ENCODE assay signal across 1 cellular context in the genomic region with DNA sequence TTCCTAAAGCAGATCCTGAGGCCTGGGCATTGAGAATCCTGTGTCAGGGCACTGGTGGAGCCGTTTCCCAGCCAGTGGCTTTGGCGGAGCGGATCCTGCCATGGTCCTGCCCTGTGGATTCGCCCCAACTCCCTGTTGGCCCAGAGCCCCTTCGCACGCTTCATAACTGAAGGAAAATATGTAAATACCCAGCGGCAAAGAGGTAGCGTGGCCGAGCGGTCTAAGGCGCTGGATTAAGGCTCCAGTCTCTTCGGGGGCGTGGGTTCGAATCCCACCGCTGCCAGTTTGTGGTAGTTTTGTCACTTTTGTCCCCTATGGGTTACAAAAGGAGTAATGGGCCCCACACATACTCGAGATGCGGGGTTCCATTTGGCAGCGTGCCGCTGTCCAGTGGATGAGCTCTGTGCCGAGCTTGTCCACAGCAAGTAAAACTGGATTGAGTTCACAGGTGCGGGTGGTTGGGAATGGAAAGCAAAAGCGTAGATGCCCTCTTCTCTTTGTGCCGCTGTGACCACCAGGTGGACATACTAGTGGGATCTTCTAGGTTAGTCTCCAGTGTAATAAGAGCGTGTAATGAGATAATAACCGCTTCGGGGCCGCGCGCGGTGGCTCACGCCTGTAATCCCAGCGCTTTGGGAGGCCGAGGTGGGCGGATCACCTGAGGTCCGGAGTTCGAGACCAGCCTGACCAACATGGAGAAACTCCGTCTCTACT.
TF ChIP-seq lines count a peak whose summit lies in the region.

No MANE protein-coding gene starts in this region.

TF ChIP-seq in GM12878, 131 proteins besides CTCF, POLR2A, EP300 and RAD21 (continues in another document):
- TF ChIP-seq STAT1 (conservative IDR thresholded peaks at IDR 0.05) (peak; percentile 80; the same call in 1 of the 2 replicates), FOXK2 (IDR thresholded peaks at IDR 0.05) (peak; percentile 55), CHD2 (IDR thresholded peaks at IDR 0.05; ENCODE audit: borderline replicate concordance, low read depth, low read length) (no peak), ZNF24 (IDR thresholded peaks at IDR 0.05) (peak; percentile 99), IKZF2 (IDR thresholded peaks at IDR 0.05) (peak; percentile 63 to 71), BACH1 (IDR thresholded peaks at IDR 0.05; ENCODE audit: borderline replicate concordance) (0 out of 2 replicates have a peak, but pooled peaks have one; percentile 37), ZNF217 (IDR thresholded peaks at IDR 0.05) (peak; percentile 96), IKZF1 (conservative IDR thresholded peaks at IDR 0.05) (peak; percentile 79), MEF2B (IDR thresholded peaks at IDR 0.05; ENCODE audit: partially characterized antibody, poor library complexity, severe bottlenecking) (peak; percentile 12), SUPT20H (IDR thresholded peaks at IDR 0.05; ENCODE audit: borderline replicate concordance, control insufficient read depth, low read depth, low read length) (no peak), TAF1 (IDR thresholded peaks at IDR 0.05; ENCODE audit: borderline replicate concordance, low read depth, low read length) (no peak), EED (IDR thresholded peaks at IDR 0.05; ENCODE audit: low read depth) (peak; percentile 72; the same call in 1 of the 2 replicates), POU2F2 (IDR thresholded peaks at IDR 0.05; ENCODE audit: borderline replicate concordance, low read depth, low read length) (peak; percentile 92; the same call in 2 of the 3 replicates), CHD4 (IDR thresholded peaks at IDR 0.05) (peak; percentile 72; the same call in 1 of the 2 replicates), NR2F1 (conservative IDR thresholded peaks at IDR 0.05) (peak; percentile 13; the same call in 1 of the 2 replicates), CBX5 (IDR thresholded peaks at IDR 0.05; ENCODE audit: low read depth) (no peak), SMC3 (IDR thresholded peaks at IDR 0.05; ENCODE audit: borderline replicate concordance, low read length) (no peak), TBL1XR1 (IDR thresholded peaks at IDR 0.05; ENCODE audit: low read depth, low read length) (peak; percentile 9), MTA3 (IDR thresholded peaks at IDR 0.05; ENCODE audit: borderline replicate concordance, low read length) (no peak), ZSCAN29 (IDR thresholded peaks at IDR 0.05) (peak; percentile 93), BHLHE40 (IDR thresholded peaks at IDR 0.05; ENCODE audit: borderline replicate concordance in 1 of 2, low read depth in 2 of 2, low read length in 1 of 2) (peak in 1 of 2 experiments; percentile 57; a peak in 1 of 4 replicates), SREBF2 (IDR thresholded peaks at IDR 0.05; ENCODE audit: low read length) (peak; percentile 88), ZNF207 (IDR thresholded peaks at IDR 0.05; ENCODE audit: borderline replicate concordance) (no peak), TARDBP (IDR thresholded peaks at IDR 0.05; ENCODE audit: borderline replicate concordance) (peak; percentile 96), RB1 (IDR thresholded peaks at IDR 0.05; ENCODE audit: borderline replicate concordance) (no peak), HDAC6 (IDR thresholded peaks at IDR 0.05; ENCODE audit: unreplicated experiment) (no peak), LARP7 (IDR thresholded peaks at IDR 0.05) (peak; percentile 61; the same call in 1 of the 2 replicates), DPF2 (IDR thresholded peaks at IDR 0.05) (0 out of 2 replicates have a peak, but pooled peaks have one; percentile 23), CBFB (IDR thresholded peaks at IDR 0.05; ENCODE audit: low read depth) (0 out of 2 replicates have a peak, but pooled peaks have one; percentile 32), KLF5 (IDR thresholded peaks at IDR 0.05; ENCODE audit: partially characterized antibody) (no peak), TCF12 (IDR thresholded peaks at IDR 0.05; ENCODE audit: low read depth, low read length) (no peak), SMARCA5 (IDR thresholded peaks at IDR 0.05) (peak; percentile 94; the same call in 1 of the 2 replicates)
- TF ChIP-seq, protein P1, sequence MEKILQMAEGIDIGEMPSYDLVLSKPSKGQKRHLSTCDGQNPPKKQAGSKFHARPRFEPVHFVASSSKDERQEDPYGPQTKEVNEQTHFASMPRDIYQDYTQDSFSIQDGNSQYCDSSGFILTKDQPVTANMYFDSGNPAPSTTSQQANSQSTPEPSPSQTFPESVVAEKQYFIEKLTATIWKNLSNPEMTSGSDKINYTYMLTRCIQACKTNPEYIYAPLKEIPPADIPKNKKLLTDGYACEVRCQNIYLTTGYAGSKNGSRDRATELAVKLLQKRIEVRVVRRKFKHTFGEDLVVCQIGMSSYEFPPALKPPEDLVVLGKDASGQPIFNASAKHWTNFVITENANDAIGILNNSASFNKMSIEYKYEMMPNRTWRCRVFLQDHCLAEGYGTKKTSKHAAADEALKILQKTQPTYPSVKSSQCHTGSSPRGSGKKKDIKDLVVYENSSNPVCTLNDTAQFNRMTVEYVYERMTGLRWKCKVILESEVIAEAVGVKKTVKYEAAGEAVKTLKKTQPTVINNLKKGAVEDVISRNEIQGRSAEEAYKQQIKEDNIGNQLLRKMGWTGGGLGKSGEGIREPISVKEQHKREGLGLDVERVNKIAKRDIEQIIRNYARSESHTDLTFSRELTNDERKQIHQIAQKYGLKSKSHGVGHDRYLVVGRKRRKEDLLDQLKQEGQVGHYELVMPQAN (conservative IDR thresholded peaks at IDR 0.05) = peak; percentile 57
- TF ChIP-seq, protein P2, sequence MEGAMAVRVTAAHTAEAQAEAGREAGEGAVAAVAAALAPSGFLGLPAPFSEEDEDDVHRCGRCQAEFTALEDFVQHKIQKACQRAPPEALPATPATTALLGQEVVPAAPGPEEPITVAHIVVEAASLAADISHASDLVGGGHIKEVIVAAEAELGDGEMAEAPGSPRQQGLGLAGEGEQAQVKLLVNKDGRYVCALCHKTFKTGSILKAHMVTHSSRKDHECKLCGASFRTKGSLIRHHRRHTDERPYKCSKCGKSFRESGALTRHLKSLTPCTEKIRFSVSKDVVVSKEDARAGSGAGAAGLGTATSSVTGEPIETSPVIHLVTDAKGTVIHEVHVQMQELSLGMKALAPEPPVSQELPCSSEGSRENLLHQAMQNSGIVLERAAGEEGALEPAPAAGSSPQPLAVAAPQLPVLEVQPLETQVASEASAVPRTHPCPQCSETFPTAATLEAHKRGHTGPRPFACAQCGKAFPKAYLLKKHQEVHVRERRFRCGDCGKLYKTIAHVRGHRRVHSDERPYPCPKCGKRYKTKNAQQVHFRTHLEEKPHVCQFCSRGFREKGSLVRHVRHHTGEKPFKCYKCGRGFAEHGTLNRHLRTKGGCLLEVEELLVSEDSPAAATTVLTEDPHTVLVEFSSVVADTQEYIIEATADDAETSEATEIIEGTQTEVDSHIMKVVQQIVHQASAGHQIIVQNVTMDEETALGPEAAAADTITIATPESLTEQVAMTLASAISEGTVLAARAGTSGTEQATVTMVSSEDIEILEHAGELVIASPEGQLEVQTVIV (IDR thresholded peaks at IDR 0.05; ENCODE audit: borderline replicate concordance, partially characterized antibody) = no peak
- TF ChIP-seq, protein P3, sequence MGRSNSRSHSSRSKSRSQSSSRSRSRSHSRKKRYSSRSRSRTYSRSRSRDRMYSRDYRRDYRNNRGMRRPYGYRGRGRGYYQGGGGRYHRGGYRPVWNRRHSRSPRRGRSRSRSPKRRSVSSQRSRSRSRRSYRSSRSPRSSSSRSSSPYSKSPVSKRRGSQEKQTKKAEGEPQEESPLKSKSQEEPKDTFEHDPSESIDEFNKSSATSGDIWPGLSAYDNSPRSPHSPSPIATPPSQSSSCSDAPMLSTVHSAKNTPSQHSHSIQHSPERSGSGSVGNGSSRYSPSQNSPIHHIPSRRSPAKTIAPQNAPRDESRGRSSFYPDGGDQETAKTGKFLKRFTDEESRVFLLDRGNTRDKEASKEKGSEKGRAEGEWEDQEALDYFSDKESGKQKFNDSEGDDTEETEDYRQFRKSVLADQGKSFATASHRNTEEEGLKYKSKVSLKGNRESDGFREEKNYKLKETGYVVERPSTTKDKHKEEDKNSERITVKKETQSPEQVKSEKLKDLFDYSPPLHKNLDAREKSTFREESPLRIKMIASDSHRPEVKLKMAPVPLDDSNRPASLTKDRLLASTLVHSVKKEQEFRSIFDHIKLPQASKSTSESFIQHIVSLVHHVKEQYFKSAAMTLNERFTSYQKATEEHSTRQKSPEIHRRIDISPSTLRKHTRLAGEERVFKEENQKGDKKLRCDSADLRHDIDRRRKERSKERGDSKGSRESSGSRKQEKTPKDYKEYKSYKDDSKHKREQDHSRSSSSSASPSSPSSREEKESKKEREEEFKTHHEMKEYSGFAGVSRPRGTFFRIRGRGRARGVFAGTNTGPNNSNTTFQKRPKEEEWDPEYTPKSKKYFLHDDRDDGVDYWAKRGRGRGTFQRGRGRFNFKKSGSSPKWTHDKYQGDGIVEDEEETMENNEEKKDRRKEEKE (IDR thresholded peaks at IDR 0.05) = no peak
- TF ChIP-seq, protein P4, sequence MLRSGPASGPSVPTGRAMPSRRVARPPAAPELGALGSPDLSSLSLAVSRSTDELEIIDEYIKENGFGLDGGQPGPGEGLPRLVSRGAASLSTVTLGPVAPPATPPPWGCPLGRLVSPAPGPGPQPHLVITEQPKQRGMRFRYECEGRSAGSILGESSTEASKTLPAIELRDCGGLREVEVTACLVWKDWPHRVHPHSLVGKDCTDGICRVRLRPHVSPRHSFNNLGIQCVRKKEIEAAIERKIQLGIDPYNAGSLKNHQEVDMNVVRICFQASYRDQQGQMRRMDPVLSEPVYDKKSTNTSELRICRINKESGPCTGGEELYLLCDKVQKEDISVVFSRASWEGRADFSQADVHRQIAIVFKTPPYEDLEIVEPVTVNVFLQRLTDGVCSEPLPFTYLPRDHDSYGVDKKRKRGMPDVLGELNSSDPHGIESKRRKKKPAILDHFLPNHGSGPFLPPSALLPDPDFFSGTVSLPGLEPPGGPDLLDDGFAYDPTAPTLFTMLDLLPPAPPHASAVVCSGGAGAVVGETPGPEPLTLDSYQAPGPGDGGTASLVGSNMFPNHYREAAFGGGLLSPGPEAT (IDR thresholded peaks at IDR 0.05; ENCODE audit: low read depth) = peak; percentile 12; the same call in 1 of the 2 replicates
- TF ChIP-seq, protein P5, sequence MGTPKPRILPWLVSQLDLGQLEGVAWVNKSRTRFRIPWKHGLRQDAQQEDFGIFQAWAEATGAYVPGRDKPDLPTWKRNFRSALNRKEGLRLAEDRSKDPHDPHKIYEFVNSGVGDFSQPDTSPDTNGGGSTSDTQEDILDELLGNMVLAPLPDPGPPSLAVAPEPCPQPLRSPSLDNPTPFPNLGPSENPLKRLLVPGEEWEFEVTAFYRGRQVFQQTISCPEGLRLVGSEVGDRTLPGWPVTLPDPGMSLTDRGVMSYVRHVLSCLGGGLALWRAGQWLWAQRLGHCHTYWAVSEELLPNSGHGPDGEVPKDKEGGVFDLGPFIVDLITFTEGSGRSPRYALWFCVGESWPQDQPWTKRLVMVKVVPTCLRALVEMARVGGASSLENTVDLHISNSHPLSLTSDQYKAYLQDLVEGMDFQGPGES (IDR thresholded peaks at IDR 0.05) = 0 out of 2 replicates have a peak, but pooled peaks have one; percentile 9
- TF ChIP-seq, protein P6, sequence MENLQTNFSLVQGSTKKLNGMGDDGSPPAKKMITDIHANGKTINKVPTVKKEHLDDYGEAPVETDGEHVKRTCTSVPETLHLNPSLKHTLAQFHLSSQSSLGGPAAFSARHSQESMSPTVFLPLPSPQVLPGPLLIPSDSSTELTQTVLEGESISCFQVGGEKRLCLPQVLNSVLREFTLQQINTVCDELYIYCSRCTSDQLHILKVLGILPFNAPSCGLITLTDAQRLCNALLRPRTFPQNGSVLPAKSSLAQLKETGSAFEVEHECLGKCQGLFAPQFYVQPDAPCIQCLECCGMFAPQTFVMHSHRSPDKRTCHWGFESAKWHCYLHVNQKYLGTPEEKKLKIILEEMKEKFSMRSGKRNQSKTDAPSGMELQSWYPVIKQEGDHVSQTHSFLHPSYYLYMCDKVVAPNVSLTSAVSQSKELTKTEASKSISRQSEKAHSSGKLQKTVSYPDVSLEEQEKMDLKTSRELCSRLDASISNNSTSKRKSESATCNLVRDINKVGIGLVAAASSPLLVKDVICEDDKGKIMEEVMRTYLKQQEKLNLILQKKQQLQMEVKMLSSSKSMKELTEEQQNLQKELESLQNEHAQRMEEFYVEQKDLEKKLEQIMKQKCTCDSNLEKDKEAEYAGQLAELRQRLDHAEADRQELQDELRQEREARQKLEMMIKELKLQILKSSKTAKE (IDR thresholded peaks at IDR 0.05; ENCODE audit: low read depth, poor library complexity, severe bottlenecking) = peak; percentile 58
- TF ChIP-seq, protein P7, sequence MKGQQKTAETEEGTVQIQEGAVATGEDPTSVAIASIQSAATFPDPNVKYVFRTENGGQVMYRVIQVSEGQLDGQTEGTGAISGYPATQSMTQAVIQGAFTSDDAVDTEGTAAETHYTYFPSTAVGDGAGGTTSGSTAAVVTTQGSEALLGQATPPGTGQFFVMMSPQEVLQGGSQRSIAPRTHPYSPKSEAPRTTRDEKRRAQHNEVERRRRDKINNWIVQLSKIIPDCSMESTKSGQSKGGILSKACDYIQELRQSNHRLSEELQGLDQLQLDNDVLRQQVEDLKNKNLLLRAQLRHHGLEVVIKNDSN (IDR thresholded peaks at IDR 0.05; ENCODE audit: borderline replicate concordance, extremely low read length, insufficient read depth, low read depth, low read length) = no peak
- TF ChIP-seq, protein P8, sequence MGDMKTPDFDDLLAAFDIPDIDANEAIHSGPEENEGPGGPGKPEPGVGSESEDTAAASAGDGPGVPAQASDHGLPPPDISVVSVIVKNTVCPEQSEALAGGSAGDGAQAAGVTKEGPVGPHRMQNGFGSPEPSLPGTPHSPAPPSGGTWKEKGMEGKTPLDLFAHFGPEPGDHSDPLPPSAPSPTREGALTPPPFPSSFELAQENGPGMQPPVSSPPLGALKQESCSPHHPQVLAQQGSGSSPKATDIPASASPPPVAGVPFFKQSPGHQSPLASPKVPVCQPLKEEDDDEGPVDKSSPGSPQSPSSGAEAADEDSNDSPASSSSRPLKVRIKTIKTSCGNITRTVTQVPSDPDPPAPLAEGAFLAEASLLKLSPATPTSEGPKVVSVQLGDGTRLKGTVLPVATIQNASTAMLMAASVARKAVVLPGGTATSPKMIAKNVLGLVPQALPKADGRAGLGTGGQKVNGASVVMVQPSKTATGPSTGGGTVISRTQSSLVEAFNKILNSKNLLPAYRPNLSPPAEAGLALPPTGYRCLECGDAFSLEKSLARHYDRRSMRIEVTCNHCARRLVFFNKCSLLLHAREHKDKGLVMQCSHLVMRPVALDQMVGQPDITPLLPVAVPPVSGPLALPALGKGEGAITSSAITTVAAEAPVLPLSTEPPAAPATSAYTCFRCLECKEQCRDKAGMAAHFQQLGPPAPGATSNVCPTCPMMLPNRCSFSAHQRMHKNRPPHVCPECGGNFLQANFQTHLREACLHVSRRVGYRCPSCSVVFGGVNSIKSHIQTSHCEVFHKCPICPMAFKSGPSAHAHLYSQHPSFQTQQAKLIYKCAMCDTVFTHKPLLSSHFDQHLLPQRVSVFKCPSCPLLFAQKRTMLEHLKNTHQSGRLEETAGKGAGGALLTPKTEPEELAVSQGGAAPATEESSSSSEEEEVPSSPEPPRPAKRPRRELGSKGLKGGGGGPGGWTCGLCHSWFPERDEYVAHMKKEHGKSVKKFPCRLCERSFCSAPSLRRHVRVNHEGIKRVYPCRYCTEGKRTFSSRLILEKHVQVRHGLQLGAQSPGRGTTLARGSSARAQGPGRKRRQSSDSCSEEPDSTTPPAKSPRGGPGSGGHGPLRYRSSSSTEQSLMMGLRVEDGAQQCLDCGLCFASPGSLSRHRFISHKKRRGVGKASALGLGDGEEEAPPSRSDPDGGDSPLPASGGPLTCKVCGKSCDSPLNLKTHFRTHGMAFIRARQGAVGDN (IDR thresholded peaks at IDR 0.05) = no peak
